In the genomic region with DNA sequence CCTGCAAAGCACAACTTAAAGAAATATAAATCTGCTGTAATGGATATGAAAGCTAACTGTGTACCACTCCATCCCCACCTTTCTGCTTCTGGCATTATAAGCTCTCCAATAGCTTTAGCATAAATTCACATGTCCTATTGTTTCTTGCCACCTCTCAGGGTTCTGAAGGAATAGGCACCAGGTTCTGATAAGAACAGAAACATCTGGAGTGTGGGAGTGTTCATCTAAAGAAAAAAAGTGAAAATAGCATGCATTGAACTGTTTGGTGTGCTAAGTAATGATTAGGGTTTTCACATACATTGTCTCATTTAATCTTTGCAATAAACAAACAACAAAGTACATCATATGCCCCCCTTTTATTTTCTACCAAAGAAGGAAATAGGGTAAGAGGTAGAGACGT, we compare ENCODE assay signal across 22 cellular contexts.
A peak's percentile ranks its signal among the peaks of the same experiment; 100 is the strongest.
DNase-seq lines count a peak whose midpoint lies in the region; ATAC-seq and TF ChIP-seq lines count a peak whose summit lies in the region.
"Had no signal": no experiment of that assay in that cellular context is flagged by ENCODE, and none has a peak within 500 bp of the region (broad histone marks: within the 10 kb centered on the region; RNA-seq: fewer than 3 reads in every experiment).

No MANE protein-coding gene starts in this region.

- H3K4me2 ChIP-seq in BLaER1 treated with 17β-estradiol and CSF1 and Interleukin-3, amounts not matched to agents 10 nM and 100 nM = peak overlapping the region in 8 of 11 experiments; percentile 65 to 84 (median 78); a peak in 16 of 22 replicates
- peak overlapping the region; percentile 20 for H3K4me2 ChIP-seq in Loucy (ENCODE audit: low read depth, low read length, poor library complexity, severe bottlenecking)

- no peaks in the 10 kb centered on the region for H3K36me3 Mint-ChIP-seq in endothelial cell (ENCODE audit: low read depth, unreplicated experiment)
- H3K36me3 Mint-ChIP-seq in stimulated activated memory B cell treated with anti-CD40 and anti-IgM and Interleukin-4, amounts not matched to agents 10 μg/mL and 1 μg/mL and 100 μg/mL, for 72 hours = peaks cover 11% of the 10 kb centered on the region
- H3K36me3 Mint-ChIP-seq in activated naive CD8-positive, alpha-beta T cell treated with anti-CD3 and anti-CD28 coated beads for 36 hours = no peaks in the 10 kb centered on the region
- H3K36me3 Mint-ChIP-seq: CD8-positive, alpha-beta memory T cell had no signal

- DNase-seq in endothelial cell (ENCODE audit: low spot score) = no peak
- DNase-seq in NAMALWA (ENCODE audit: low spot score) = no peak
- no peak for DNase-seq in activated naive CD8-positive, alpha-beta T cell treated with anti-CD3 and anti-CD28 coated beads for 36 hours
- DNase-seq in germinal center (ENCODE audit: low spot score) = no peak
- DNase-seq: CD8-positive, alpha-beta memory T cell; DMS 273 treated with DMSO at 0.1 percent for 48 hours; DMS79; HCEC 1CT; KBM-7; NCI-H1092; NCI-H1417 treated with DMSO at 0.1 percent for 48 hours; NCI-H1694 treated with DMSO at 0.1 percent for 48 hours; NCI-H2081; NCI-H2227 treated with DMSO at 0.1 percent for 48 hours; NCI-H510A; NCI-H69; SIG-M5 had no signal

- peaks cover 11% of the 10 kb centered on the region for H3F3A ChIP-seq in Loucy (ENCODE audit: low read depth)

- peaks cover 23 to 70% (median 65%) of the 10 kb centered on the region in 10 experiments for H3K4me1 ChIP-seq in BLaER1 treated with 17β-estradiol and CSF1 and Interleukin-3, amounts not matched to agents 10 nM and 100 nM
- H3K4me1 ChIP-seq in Loucy (ENCODE audit: insufficient read depth, low read length, poor library complexity, severe bottlenecking) = peaks cover 55% of the 10 kb centered on the region

- no peaks in the 10 kb centered on the region for H3K27me3 Mint-ChIP-seq in endothelial cell (ENCODE audit: unreplicated experiment)
- H3K27me3 Mint-ChIP-seq in stimulated activated memory B cell treated with anti-CD40 and anti-IgM and Interleukin-4, amounts not matched to agents 10 μg/mL and 1 μg/mL and 100 μg/mL, for 72 hours = no peaks in the 10 kb centered on the region
- H3K27me3 Mint-ChIP-seq in activated naive CD8-positive, alpha-beta T cell treated with anti-CD3 and anti-CD28 coated beads for 36 hours = peaks cover 7% of the 10 kb centered on the region

- H2AFZ ChIP-seq in Loucy (ENCODE audit: low read length) = no peak overlapping the region

- H3K27ac ChIP-seq in BLaER1 treated with 17β-estradiol and CSF1 and Interleukin-3, amounts not matched to agents 10 nM and 100 nM = peak overlapping the region in 9 of 11 experiments; percentile 53 to 99 (median 95); a peak in 17 of 22 replicates
- H3K27ac ChIP-seq: C4-2B, SK-N-MC had no signal

- H3K9me3 Mint-ChIP-seq in endothelial cell (ENCODE audit: unreplicated experiment) = no peaks in the 10 kb centered on the region
- peaks cover 8% of the 10 kb centered on the region for H3K9me3 Mint-ChIP-seq in stimulated activated memory B cell treated with anti-CD40 and anti-IgM and Interleukin-4, amounts not matched to agents 10 μg/mL and 1 μg/mL and 100 μg/mL, for 72 hours
- H3K9me3 Mint-ChIP-seq in activated naive CD8-positive, alpha-beta T cell treated with anti-CD3 and anti-CD28 coated beads for 36 hours = no peaks in the 10 kb centered on the region
- H3K9me3 Mint-ChIP-seq: CD8-positive, alpha-beta memory T cell had no signal

- no peak overlapping the region for H3K4me3 ChIP-seq in BLaER1 treated with 17β-estradiol and CSF1 and Interleukin-3, amounts not matched to agents 10 nM and 100 nM
- no peak overlapping the region for H3K4me3 ChIP-seq in Loucy (ENCODE audit: low read length, poor library complexity, severe bottlenecking)
- H3K4me3 ChIP-seq: SK-N-MC had no signal

- peak overlapping the region; percentile 85 for H3K27ac Mint-ChIP-seq in endothelial cell (ENCODE audit: unreplicated experiment)
- peak overlapping the region; percentile 96 for H3K27ac Mint-ChIP-seq in stimulated activated memory B cell treated with anti-CD40 and anti-IgM and Interleukin-4, amounts not matched to agents 10 μg/mL and 1 μg/mL and 100 μg/mL, for 72 hours
- H3K27ac Mint-ChIP-seq in activated naive CD8-positive, alpha-beta T cell treated with anti-CD3 and anti-CD28 coated beads for 36 hours = no peak overlapping the region
- H3K27ac Mint-ChIP-seq: CD8-positive, alpha-beta memory T cell had no signal

- H3K9me3 ChIP-seq in BLaER1 treated with 17β-estradiol and CSF1 and Interleukin-3, amounts not matched to agents 10 nM and 100 nM (replicated peaks in 1 of 11) = peaks cover 0 to 17% (median 9%) of the 10 kb centered on the region in 11 experiments; a peak in 14 of 22 replicates
- no peaks in the 10 kb centered on the region for H3K9me3 ChIP-seq in Loucy (ENCODE audit: insufficient read depth, low read depth, low read length)

- no peaks in the 10 kb centered on the region for H3K79me2 ChIP-seq in Loucy (ENCODE audit: insufficient read depth, low read length)

- TF ChIP-seq CTCF in Loucy (conservative IDR thresholded peaks at IDR 0.05; ENCODE audit: low read length) = no peak
- TF ChIP-seq CTCF in endothelial cell (IDR thresholded peaks at IDR 0.05; ENCODE audit: unreplicated experiment) = no peak

- no peak overlapping the region for H3K4me3 Mint-ChIP-seq in endothelial cell (ENCODE audit: unreplicated experiment)
- no peak overlapping the region for H3K4me3 Mint-ChIP-seq in stimulated activated memory B cell treated with anti-CD40 and anti-IgM and Interleukin-4, amounts not matched to agents 10 μg/mL and 1 μg/mL and 100 μg/mL, for 72 hours
- H3K4me3 Mint-ChIP-seq in activated naive CD8-positive, alpha-beta T cell treated with anti-CD3 and anti-CD28 coated beads for 36 hours = no peak overlapping the region
- H3K4me3 Mint-ChIP-seq: CD8-positive, alpha-beta memory T cell had no signal

- no peaks in the 10 kb centered on the region for H3K9me2 ChIP-seq in Loucy (replicated peaks; ENCODE audit: low read depth, low read length)

- H3K36me3 ChIP-seq in BLaER1 treated with 17β-estradiol and CSF1 and Interleukin-3, amounts not matched to agents 10 nM and 100 nM = no peaks in the 10 kb centered on the region
- H3K36me3 ChIP-seq in Loucy (ENCODE audit: insufficient read depth, low read length) = no peaks in the 10 kb centered on the region

- H3K4me1 Mint-ChIP-seq in endothelial cell (ENCODE audit: unreplicated experiment) = peaks cover 48% of the 10 kb centered on the region
- peaks cover 71% of the 10 kb centered on the region for H3K4me1 Mint-ChIP-seq in stimulated activated memory B cell treated with anti-CD40 and anti-IgM and Interleukin-4, amounts not matched to agents 10 μg/mL and 1 μg/mL and 100 μg/mL, for 72 hours
- peaks cover 23% of the 10 kb centered on the region for H3K4me1 Mint-ChIP-seq in activated naive CD8-positive, alpha-beta T cell treated with anti-CD3 and anti-CD28 coated beads for 36 hours

- ATAC-seq in stimulated activated memory B cell treated with anti-CD40 and anti-IgM and Interleukin-4, amounts not matched to agents 10 μg/mL and 1 μg/mL and 100 μg/mL, for 72 hours = no peak

- H3K9ac ChIP-seq in BLaER1 treated with 17β-estradiol and CSF1 and Interleukin-3, amounts not matched to agents 10 nM and 100 nM = peak overlapping the region in 6 of 11 experiments; percentile 77 to 87 (median 86); a peak in 11 of 22 replicates
- H3K9ac ChIP-seq in Loucy (ENCODE audit: low read depth, low read length, poor library complexity, severe bottlenecking) = no peak overlapping the region

- H4K20me1 ChIP-seq in BLaER1 treated with 17β-estradiol and CSF1 and Interleukin-3, amounts not matched to agents 10 nM and 100 nM = no peaks in the 10 kb centered on the region
- H4K20me1 ChIP-seq in Loucy (ENCODE audit: insufficient read depth, low read length, poor library complexity, severe bottlenecking) = no peaks in the 10 kb centered on the region

- no peaks in the 10 kb centered on the region for H3K27me3 ChIP-seq in BLaER1 treated with 17β-estradiol and CSF1 and Interleukin-3, amounts not matched to agents 10 nM and 100 nM
- H3K27me3 ChIP-seq in Loucy (ENCODE audit: insufficient read depth, low read length, poor library complexity, severe bottlenecking) = no peaks in the 10 kb centered on the region
